ENCODE assay signal across 11 cellular contexts in the genomic region with DNA sequence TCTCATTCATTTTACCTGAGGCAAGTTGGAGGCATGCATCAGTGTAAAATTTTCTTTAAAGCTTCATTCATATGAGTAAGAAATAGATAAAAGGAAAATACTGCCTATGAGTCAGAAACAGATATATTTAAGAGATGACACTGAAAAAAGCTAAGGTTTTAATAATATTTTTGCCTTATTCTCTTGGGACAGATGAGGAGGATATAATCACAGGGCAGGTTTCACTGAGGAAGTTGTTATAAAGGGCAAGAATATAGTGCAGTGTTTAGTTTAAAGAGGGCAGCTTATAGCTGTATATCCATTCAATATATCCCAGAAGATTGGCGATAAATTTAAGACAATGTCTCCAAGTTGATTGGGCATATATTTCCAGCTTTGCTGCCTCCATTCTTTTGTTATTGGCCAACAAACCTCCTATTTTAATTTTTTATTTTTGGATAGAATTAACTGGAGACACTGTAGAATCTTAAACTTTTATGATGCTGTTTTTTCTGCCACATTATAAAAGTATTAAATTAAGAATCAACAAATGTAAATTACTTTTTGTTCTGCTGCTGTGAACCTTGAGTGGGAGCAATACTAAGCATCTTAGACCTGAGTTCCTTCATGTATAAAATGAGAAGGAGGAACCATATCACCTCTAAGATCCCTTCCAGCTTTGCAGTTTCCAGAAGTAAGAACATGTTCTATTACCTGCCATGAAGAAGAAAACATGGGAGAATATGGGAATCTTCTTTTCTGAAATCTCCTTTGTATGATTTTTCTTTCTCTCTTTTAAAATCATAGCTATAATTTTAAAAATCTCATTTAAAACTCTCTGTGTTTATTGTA.
DNase-seq lines count a peak whose midpoint lies in the region; ATAC-seq and TF ChIP-seq lines count a peak whose summit lies in the region.
"Had no signal": no experiment of that assay in that cellular context is flagged by ENCODE, and none has a peak within 500 bp of the region (broad histone marks: within the 10 kb centered on the region; RNA-seq: fewer than 3 reads in every experiment).

No MANE protein-coding gene starts in this region.

- H3K4me3 ChIP-seq in BE2C (ENCODE audit: low read depth, low read length) = no peak overlapping the region
- no peak overlapping the region for H3K4me3 ChIP-seq in esophagus squamous epithelium

- intact Hi-C loops in esophagus squamous epithelium (cut with DNase I) = no loop called here

- H3K36me3 ChIP-seq in BE2C (no peaks in the 10 kb centered on the region), esophagus squamous epithelium (no peaks in the 10 kb centered on the region)

- ATAC-seq in GM18505 (IDR thresholded peaks at IDR 0.05; ENCODE audit: unreplicated experiment) (peak; percentile 20), GM19468 (IDR thresholded peaks at IDR 0.05; ENCODE audit: extremely low read depth, unreplicated experiment) (peak; percentile 0), HG02943 (IDR thresholded peaks at IDR 0.05; ENCODE audit: low read depth, unreplicated experiment) (peak; percentile 9), HG03571 (IDR thresholded peaks at IDR 0.05; ENCODE audit: unreplicated experiment) (peak; percentile 17)

- no peak for DNase-seq in inferior parietal cortex (ENCODE audit: extremely low spot score)
- no peak for DNase-seq in BE2C
- DNase-seq in esophagus squamous epithelium (lab: John Stamatoyannopoulos, UW) = no peak
- no peak for DNase-seq in amniotic stem cell (lab: John Stamatoyannopoulos, UW)
- DNase-seq: AML-193; effector memory CD4-positive, alpha-beta T cell; NCI-H1436 had no signal

- TF ChIP-seq POLR2A in GM18505 (IDR thresholded peaks at IDR 0.05; ENCODE audit: borderline replicate concordance, extremely low read depth, insufficient read depth, insufficient read length) (peak; percentile 43), esophagus squamous epithelium (IDR thresholded peaks at IDR 0.05) (no peak)

- no peak overlapping the region for H3K27ac ChIP-seq in esophagus squamous epithelium

- H3K27me3 ChIP-seq in BE2C (no peaks in the 10 kb centered on the region), esophagus squamous epithelium (no peaks in the 10 kb centered on the region)

- 85 to 100% methylated on average over 1 of the region's 1 CpG for WGBS in esophagus squamous epithelium, 2 donors

- no peaks in the 10 kb centered on the region for H3K9me3 ChIP-seq in BE2C
- H3K9me3 ChIP-seq in esophagus squamous epithelium = no peaks in the 10 kb centered on the region

- H3K4me1 ChIP-seq in BE2C (peaks cover 19% of the 10 kb centered on the region), esophagus squamous epithelium (no peaks in the 10 kb centered on the region)

- TF ChIP-seq CTCF in BE2C (IDR thresholded peaks at IDR 0.05; ENCODE audit: low read depth, low read length) (no peak), esophagus squamous epithelium (IDR thresholded peaks at IDR 0.05) (no peak)
